13 cellular contexts compared by ENCODE assay signal in the genomic region with DNA sequence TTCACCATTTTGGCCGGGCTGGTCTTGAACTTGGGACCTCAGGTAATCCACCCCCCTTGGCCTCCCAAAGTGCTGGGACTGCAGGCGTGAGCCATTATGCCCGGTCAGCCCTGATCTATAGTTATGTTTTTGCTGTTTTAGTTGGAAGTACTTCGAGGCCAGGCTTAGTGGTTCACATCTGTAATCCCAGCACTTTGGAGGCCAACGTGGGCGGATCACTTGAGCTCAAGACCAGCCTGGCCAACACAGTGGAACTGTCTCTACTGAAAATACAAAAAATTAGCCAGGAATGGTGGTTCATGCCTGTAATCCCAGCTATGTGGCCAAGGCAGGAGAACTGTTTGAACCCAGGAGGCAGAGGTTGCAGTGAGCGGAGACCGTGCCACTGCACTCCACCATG. TPM values are rescaled to one million over a fixed set of nuclear protein-coding genes. Genes with fewer than 3 reads are reported as not detected.
DNase-seq lines count a peak whose midpoint lies in the region; ATAC-seq, FAIRE-seq and TF ChIP-seq lines count a peak whose summit lies in the region.
"Had no signal": no experiment of that assay in that cellular context is flagged by ENCODE, and none has a peak within 500 bp of the region (broad histone marks: within the 10 kb centered on the region; RNA-seq: fewer than 3 reads in every experiment).

No MANE protein-coding gene starts in this region.

- H2AFZ ChIP-seq in OCI-LY1 (ENCODE audit: low read length) (no peak overlapping the region), endothelial cell of umbilical vein (ENCODE audit: low read depth, low read length) (no peak overlapping the region)

- intact Hi-C loops in activated CD4-positive, alpha-beta T cell treated with anti-CD3 and anti-CD28 coated beads for 36 hours (cut with DNase I, micrococcal nuclease), result no loop called here
- intact Hi-C loops in endothelial cell of umbilical vein (cut with micrococcal nuclease), result no loop called here
- intact Hi-C loops in psoas muscle (cut with DNase I), result loop anchor here in 1 of 2 donors (10.0 kb wide), 1 partner anchor 762 kb away; no protein-coding TSS in a partner anchor

- peak overlapping the region; percentile 96 for H3K4me3 Mint-ChIP-seq in activated CD4-positive, alpha-beta T cell treated with anti-CD3 and anti-CD28 coated beads for 36 hours

- H3K27me3 ChIP-seq in OCI-LY1 (ENCODE audit: insufficient read depth, low read length) (no peaks in the 10 kb centered on the region), endothelial cell of umbilical vein (ENCODE audit: control insufficient read depth in 2 of 2, insufficient read depth in 2 of 2, low read length in 2 of 2) (no peaks in the 10 kb centered on the region), psoas muscle (ENCODE audit: insufficient read depth in 3 of 3, low read length in 2 of 3) (no peaks in the 10 kb centered on the region)

- FAIRE-seq in endothelial cell of umbilical vein (lab: Jason Lieb, UNC), result no peak
- FAIRE-seq: GM19239 had no signal

- no peaks in the 10 kb centered on the region for H3K9me1 ChIP-seq in endothelial cell of umbilical vein (replicated peaks; ENCODE audit: control insufficient read depth, extremely low read depth, insufficient read depth, low read length)

- no peaks in the 10 kb centered on the region for H3K9me2 ChIP-seq in OCI-LY1 (ENCODE audit: low read depth, low read length)

- H3K4me3 ChIP-seq in OCI-LY1 (ENCODE audit: low read depth, low read length, poor library complexity, severe bottlenecking) (peak overlapping the region; percentile 85), endothelial cell of umbilical vein (replicated peaks in 1 of 3; ENCODE audit: insufficient read depth in 1 of 3, low read depth in 1 of 3, low read length in 3 of 3) (no peak overlapping the region), psoas muscle (peak overlapping the region; percentile 89)
- H3K4me3 ChIP-seq: mucosa of descending colon had no signal

- no TSS peak for BruUV-seq in endothelial cell of umbilical vein (replicated peaks; lab: Mats Ljungman, UMichigan)

- WGBS in psoas muscle, 3 donors, result 78 to 83% (median 82%) methylated on average over 8 of the region's 8 CpGs

- H3K4me1 ChIP-seq in OCI-LY1 (ENCODE audit: insufficient read depth, low read length, severe bottlenecking) (peaks cover 28% of the 10 kb centered on the region), endothelial cell of umbilical vein (ENCODE audit: control insufficient read depth, extremely low read depth, insufficient read depth, low read length) (peaks cover 10% of the 10 kb centered on the region), psoas muscle (peaks cover 30% of the 10 kb centered on the region)

- no peaks in the 10 kb centered on the region for H3K27me3 Mint-ChIP-seq in activated CD4-positive, alpha-beta T cell treated with anti-CD3 and anti-CD28 coated beads for 36 hours

- H3K36me3 ChIP-seq in OCI-LY1 (ENCODE audit: insufficient read depth, low read length) (peaks cover 64% of the 10 kb centered on the region), endothelial cell of umbilical vein (ENCODE audit: control insufficient read depth in 2 of 2, extremely low read depth in 1 of 2, insufficient read depth in 2 of 2, low read length in 2 of 2) (peaks cover 20 to 22% of the 10 kb centered on the region in 2 experiments), psoas muscle (ENCODE audit: insufficient read depth in 1 of 2, low read depth in 1 of 2) (peaks cover 26 to 59% of the 10 kb centered on the region in 2 donors)

- H3K9ac ChIP-seq in OCI-LY1 (ENCODE audit: low read length) (no peak overlapping the region), endothelial cell of umbilical vein (replicated peaks; ENCODE audit: extremely low read depth, insufficient read depth, low read length) (peak overlapping the region; percentile 99)

- TF ChIP-seq CTCF in OCI-LY1 (IDR thresholded peaks at IDR 0.05; ENCODE audit: low read length) (no peak), endothelial cell of umbilical vein (IDR thresholded peaks at IDR 0.05; ENCODE audit: extremely low read depth in 1 of 2, insufficient read depth in 1 of 2, low read depth in 1 of 2, low read length in 2 of 2) (no peak), psoas muscle (IDR thresholded peaks at IDR 0.05) (no peak)

- peaks cover 61% of the 10 kb centered on the region for H3K4me1 Mint-ChIP-seq in activated CD4-positive, alpha-beta T cell treated with anti-CD3 and anti-CD28 coated beads for 36 hours

- dilution Hi-C loops in endothelial cell of umbilical vein (cut with MboI; ENCODE audit: extremely low pct_ligation_motif_present, low sequenced_read_pairs), result no loop called here

- ATAC-seq in activated CD4-positive, alpha-beta T cell treated with anti-CD3 and anti-CD28 coated beads for 36 hours, result no peak
- ATAC-seq in psoas muscle, result no peak
- ATAC-seq: mucosa of descending colon had no signal

- peaks cover 2% of the 10 kb centered on the region for H3K9me3 Mint-ChIP-seq in activated CD4-positive, alpha-beta T cell treated with anti-CD3 and anti-CD28 coated beads for 36 hours (ENCODE audit: low read depth)

- H3K27ac ChIP-seq in OCI-LY1 (ENCODE audit: low read depth, low read length, poor library complexity, severe bottlenecking), result no peak overlapping the region
- no peak overlapping the region for H3K27ac ChIP-seq in endothelial cell of umbilical vein (ENCODE audit: insufficient read depth, low read depth, low read length)
- peak overlapping the region; percentile 98 for H3K27ac ChIP-seq in psoas muscle

- H4K20me1 ChIP-seq in OCI-LY1 (ENCODE audit: insufficient read depth, low read length), result no peaks in the 10 kb centered on the region; the same call in 1 of the 2 replicates
- no peaks in the 10 kb centered on the region for H4K20me1 ChIP-seq in endothelial cell of umbilical vein (replicated peaks; ENCODE audit: control insufficient read depth, extremely low read depth, insufficient read depth, low read length)

- POLR2A ChIA-PET in activated CD4-positive, alpha-beta T cell treated with anti-CD3 and anti-CD28 coated beads for 36 hours (lab: Charles Lee), result no interaction called here
- POLR2A ChIA-PET in endothelial cell of umbilical vein (lab: Charles Lee), result interaction anchor here (0.6 kb wide), 1 partner anchor 169 kb away, joined by 3 read pairs; no protein-coding TSS in a partner anchor

- no peak for DNase-seq in activated CD4-positive, alpha-beta T cell treated with anti-CD3 and anti-CD28 coated beads for 36 hours
- no peak for DNase-seq in activated CD4-positive, alpha-beta T cell treated with anti-CD3 and anti-CD28 coated beads for 1 hour
- DNase-seq in endothelial cell of umbilical vein (ENCODE audit: low read depth, low spot score), result no peak
- no peak for DNase-seq in psoas muscle
- DNase-seq in NCI-H446 (lab: John Stamatoyannopoulos, UW), result no peak
- no peak for DNase-seq in stimulated activated CD8-positive, alpha-beta memory T cell treated with anti-CD3 and anti-CD28 coated beads, Interleukin-4, amount 100 ng/mL, for 48 hours
- DNase-seq in activated gamma-delta T cell treated with Interleukin-2 at 50 U/mL for 16 hours, result no peak
- DNase-seq: hypothalamus, mucosa of descending colon, NCI-H1436 treated with DMSO at 0.1 percent for 48 hours, T-helper 9 cell had no signal

- H3F3A ChIP-seq in OCI-LY1 (ENCODE audit: insufficient read depth, low read length), result no peaks in the 10 kb centered on the region

- H3K4me2 ChIP-seq in OCI-LY1 (ENCODE audit: low read length) (no peak overlapping the region), endothelial cell of umbilical vein (ENCODE audit: insufficient read depth, low read length) (peak overlapping the region; percentile 99)

- H3K79me2 ChIP-seq in OCI-LY1 (ENCODE audit: insufficient read depth, low read length) (peaks cover 26% of the 10 kb centered on the region), endothelial cell of umbilical vein (ENCODE audit: control insufficient read depth, insufficient read depth, low read length) (peaks cover 47% of the 10 kb centered on the region)

- H3K9me3 ChIP-seq in OCI-LY1 (ENCODE audit: low read length) (no peaks in the 10 kb centered on the region), endothelial cell of umbilical vein (replicated peaks; ENCODE audit: control insufficient read depth, insufficient read depth, low read length) (no peaks in the 10 kb centered on the region), psoas muscle (no peaks in the 10 kb centered on the region)
- H3K9me3 ChIP-seq: mucosa of descending colon had no signal

- H3K36me3 Mint-ChIP-seq in activated CD4-positive, alpha-beta T cell treated with anti-CD3 and anti-CD28 coated beads for 36 hours (ENCODE audit: low read depth), result peaks cover 67% of the 10 kb centered on the region

- H3K27ac Mint-ChIP-seq in activated CD4-positive, alpha-beta T cell treated with anti-CD3 and anti-CD28 coated beads for 36 hours, result peak overlapping the region; percentile 90

- TF ChIP-seq POLR2A in endothelial cell of umbilical vein (IDR thresholded peaks at IDR 0.05; ENCODE audit: low read depth, low read length), result no peak

- CTCF ChIA-PET in activated CD4-positive, alpha-beta T cell treated with anti-CD3 and anti-CD28 coated beads for 36 hours (lab: Charles Lee), result interaction anchor here (2.4 kb wide), 1 partner anchor 25 kb away, joined by 10 read pairs; no protein-coding TSS in a partner anchor
- CTCF ChIA-PET in endothelial cell of umbilical vein (lab: Charles Lee), result interaction anchor here (0.6 to 1.2 kb wide), 2 partner anchors 26 to 689 kb away, joined by 3 read pairs; no protein-coding TSS in a partner anchor

RNA-seq across cellular contexts. Expression of a gene that starts 2.0 kb away (rescaled TPM):
- 100 to 1,000 TPM; 431 to 466 TPM for total RNA-seq in activated CD4-positive, alpha-beta T cell treated with anti-CD3 and anti-CD28 coated beads for 36 hours
- 180 and 192 TPM in 2 replicates for total RNA-seq in endothelial cell of umbilical vein
- polyA plus RNA-seq in endothelial cell of umbilical vein, result 62.7 and 99.6 TPM in 2 replicates
- polyA plus RNA-seq in endothelial cell of umbilical vein (2011; cell fraction: cytosol; rRNA removed), result 82.6 and 84.8 TPM in 2 replicates
- 150 and 190 TPM in 2 replicates for polyA plus RNA-seq in endothelial cell of umbilical vein (2011; cell fraction: nucleus; rRNA removed)
- 151 and 191 TPM in 2 replicates for polyA plus RNA-seq in endothelial cell of umbilical vein (2012)
- polyA minus RNA-seq in endothelial cell of umbilical vein, result 211 and 258 TPM in 2 replicates
- polyA minus RNA-seq in endothelial cell of umbilical vein (2011; cell fraction: cytosol; rRNA and poly(A)+ RNA removed), result 330 TPM
- polyA minus RNA-seq in endothelial cell of umbilical vein (2011; cell fraction: nucleus; rRNA and poly(A)+ RNA removed), result 109 and 114 TPM in 2 replicates
- total RNA-seq in psoas muscle, result 100 to 1,000 TPM; 321 to 498 (median 441) TPM
- polyA plus RNA-seq in psoas muscle, result 100 to 1,000 TPM; 289 to 718 (median 626) TPM

RNA-seq across cellular contexts. Expression of a gene that starts 30.2 kb away (rescaled TPM):
- total RNA-seq in activated CD4-positive, alpha-beta T cell treated with anti-CD3 and anti-CD28 coated beads for 36 hours, result 100 to 1,000 TPM; 140 to 156 TPM
- total RNA-seq in endothelial cell of umbilical vein, result 103 and 114 TPM in 2 replicates
- polyA plus RNA-seq in endothelial cell of umbilical vein, result 27.5 and 32.9 TPM in 2 replicates
- polyA plus RNA-seq in endothelial cell of umbilical vein (2011; cell fraction: cytosol; rRNA removed), result 41.6 and 46.3 TPM in 2 replicates
- 44.0 and 51.8 TPM in 2 replicates for polyA plus RNA-seq in endothelial cell of umbilical vein (2011; cell fraction: nucleus; rRNA removed)
- 68.3 and 105 TPM in 2 replicates for polyA plus RNA-seq in endothelial cell of umbilical vein (2012)
- polyA minus RNA-seq in endothelial cell of umbilical vein, result 46.4 and 54.1 TPM in 2 replicates
- 66.0 TPM for polyA minus RNA-seq in endothelial cell of umbilical vein (2011; cell fraction: cytosol; rRNA and poly(A)+ RNA removed)
- 29.2 and 35.0 TPM in 2 replicates for polyA minus RNA-seq in endothelial cell of umbilical vein (2011; cell fraction: nucleus; rRNA and poly(A)+ RNA removed)
- total RNA-seq in psoas muscle, result 100 to 1,000 TPM in 3 of 4 donors, 10 to 100 TPM in 1; 84.2 to 174 (median 150) TPM
- 100 to 1,000 TPM in 2 of 3 donors, 10 to 100 TPM in 1; 72.3 to 212 (median 157) TPM for polyA plus RNA-seq in psoas muscle

Comparison
In these comparisons a context has a peak if more than half of its experiments do, and no peak if none do; other contexts are left out.
1. H3K4me3 ChIP-seq: peak in OCI-LY1 (single experiment) and psoas muscle (single experiment); none in endothelial cell of umbilical vein (0 of 3).